ENCODE assay signal across 27 cellular contexts in the genomic region with DNA sequence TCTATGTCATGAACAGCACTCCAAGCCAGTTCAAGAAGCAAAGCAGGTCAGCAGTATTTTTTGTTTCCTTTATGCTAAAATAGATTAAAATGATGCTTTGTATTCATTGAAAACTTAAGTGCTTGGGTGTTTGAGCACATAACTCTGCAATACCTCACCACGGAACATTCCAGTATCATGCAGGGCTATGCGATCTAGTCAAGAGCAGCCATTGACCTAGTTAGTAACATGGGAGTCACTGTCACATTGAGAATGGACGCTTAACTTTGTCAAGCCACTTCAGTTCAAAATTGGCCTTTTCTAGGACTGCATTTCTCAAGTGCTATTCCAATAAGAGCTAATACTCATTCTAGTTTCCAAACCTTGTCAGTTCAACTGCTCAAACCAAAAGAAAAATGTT.
"Had no signal": no experiment of that assay in that cellular context is flagged by ENCODE, and none has a peak within 500 bp of the region (broad histone marks: within the 10 kb centered on the region; RNA-seq: fewer than 3 reads in every experiment).

No MANE protein-coding gene starts in this region.

- H3K4me3 ChIP-seq: left ventricle myocardium inferior, lung, mucosa of descending colon, pancreas, prostate gland, skin epidermis, stomach, testis, tibial artery, uterus had no signal

- H3K9me3 ChIP-seq: left ventricle myocardium inferior, mucosa of descending colon, pancreas, prostate gland, stomach, testis, tibial artery, uterus had no signal

- DNase-seq: hypothalamus; immature natural killer cell; kidney; left colon; left ventricle myocardium inferior; midbrain; mucosa of descending colon; naive thymus-derived CD4-positive, alpha-beta T cell; nucleus accumbens; pancreas; posterior cingulate gyrus; retina; right cardiac atrium; stimulated activated CD4-positive, alpha-beta T cell treated with anti-CD3 and anti-CD28 coated beads, Interleukin-12 subunit alpha, Interleukin-12 subunit beta, amount 100 ng/mL, for 4 hours; stimulated activated CD4-positive, alpha-beta T cell treated with anti-CD3 and anti-CD28 coated beads, Interleukin-15, amount 100 ng/mL, for 24 hours; stimulated activated CD4-positive, alpha-beta T cell treated with anti-CD3 and anti-CD28 coated beads, Interleukin-2, amount 100 ng/mL, for 24 hours; stimulated activated CD4-positive, alpha-beta T cell treated with anti-CD3 and anti-CD28 coated beads, Interleukin-4, amount 100 ng/mL, for 1 hour; stimulated activated naive B cell treated with anti-CD40 and anti-IgM and Interleukin-4, amounts not matched to agents 10 μg/mL and 1 μg/mL and 100 μg/mL, for 72 hours; stimulated activated naive CD8-positive, alpha-beta T cell treated with anti-CD3 and anti-CD28 coated beads, Interleukin-15, Interleukin-2, amounts not matched to agents 100 U/mL and 50 U/mL, for 24 hours; stomach; testis; tibial artery; uterus had no signal

- ATAC-seq: left colon; mucosa of descending colon; naive thymus-derived CD4-positive, alpha-beta T cell; pancreas; right cardiac atrium; sciatic nerve; stimulated activated naive B cell treated with anti-CD40 and anti-IgM and Interleukin-4, amounts not matched to agents 10 μg/mL and 1 μg/mL and 100 μg/mL, for 72 hours; stimulated activated naive CD8-positive, alpha-beta T cell treated with anti-CD3 and anti-CD28 coated beads, Interleukin-15, Interleukin-2, amounts not matched to agents 100 U/mL and 50 U/mL, for 24 hours had no signal

- H3K4me1 ChIP-seq: left ventricle myocardium inferior, pancreas, prostate gland, stomach, testis, tibial artery, uterus had no signal

- H3K27ac ChIP-seq: left ventricle myocardium inferior, pancreas, prostate gland, skin epidermis, stomach, testis, tibial artery, uterus had no signal

- H3K36me3 ChIP-seq: left ventricle myocardium inferior, pancreas, prostate gland, stomach, tibial artery, uterus had no signal

- H3K27me3 ChIP-seq: pancreas, stomach, testis, tibial artery, uterus had no signal
